ENCODE assay signal across 11 cellular contexts in the genomic region with DNA sequence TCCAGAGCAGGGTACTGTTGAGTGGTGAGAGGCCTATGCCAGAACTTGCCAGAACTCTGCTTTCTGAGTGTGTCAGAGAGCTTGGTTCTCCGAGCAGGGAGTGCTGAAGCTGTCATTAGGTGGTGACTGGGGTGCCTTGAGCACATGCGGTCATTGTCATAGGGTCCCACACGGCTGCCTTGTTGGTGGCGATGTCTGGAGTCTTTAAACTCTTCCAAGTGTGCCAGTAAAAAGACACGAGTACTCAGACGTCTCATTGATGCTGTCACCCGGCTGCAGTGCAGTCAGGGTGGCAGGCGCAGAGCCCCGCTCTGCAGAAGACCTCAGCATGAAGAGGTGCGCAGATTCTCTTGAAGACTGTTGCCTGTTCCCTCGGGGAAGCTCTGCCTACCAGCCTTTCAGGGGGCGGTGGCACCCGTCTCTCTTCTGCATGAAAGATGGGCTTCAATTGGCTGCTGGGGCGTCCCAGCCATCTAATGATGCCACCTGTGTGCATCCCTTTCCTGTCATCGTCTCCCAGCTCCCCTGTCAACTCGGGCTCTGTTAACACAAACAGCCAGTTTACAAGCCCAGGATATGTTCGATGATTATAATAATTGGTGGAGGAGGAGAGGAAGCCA.
"Had no signal": no experiment of that assay in that cellular context is flagged by ENCODE, and none has a peak within 500 bp of the region (broad histone marks: within the 10 kb centered on the region; RNA-seq: fewer than 3 reads in every experiment).

No MANE protein-coding gene starts in this region.

- H2AFZ ChIP-seq: hepatocyte had no signal

- H3K4me2 ChIP-seq: hepatocyte, SK-N-SH had no signal

- DNase-seq: activated CD4-positive, alpha-beta T cell treated with anti-CD3 and anti-CD28 coated beads for 48 hours; activated naive CD4-positive, alpha-beta T cell treated with anti-CD3 and anti-CD28 coated beads for 36 hours; central memory CD4-positive, alpha-beta T cell; cortex of kidney; effector CD8-positive, alpha-beta T cell; occipital lobe; SK-N-SH; stimulated activated CD4-positive, alpha-beta T cell treated with anti-CD3 and anti-CD28 coated beads, Interleukin-2, amount 100 ng/mL, for 48 hours; stimulated activated naive CD8-positive, alpha-beta T cell treated with anti-CD3 and anti-CD28 coated beads, Interleukin-15, Interleukin-2, amounts not matched to agents 100 U/mL and 50 U/mL, for 24 hours; testis had no signal

- H3K4me3 ChIP-seq: hepatocyte, testis had no signal

- H3K27ac ChIP-seq: hepatocyte had no signal

- H3K79me2 ChIP-seq: hepatocyte had no signal

- H3K9ac ChIP-seq: SK-N-SH had no signal

- ATAC-seq: stimulated activated naive CD8-positive, alpha-beta T cell treated with anti-CD3 and anti-CD28 coated beads, Interleukin-15, Interleukin-2, amounts not matched to agents 100 U/mL and 50 U/mL, for 24 hours had no signal

- H3K27me3 ChIP-seq: hepatocyte, testis had no signal

- H3K9me3 ChIP-seq: SK-N-SH, testis had no signal
